ENCODE assay signal across 9 cellular contexts in genomic region chr1:50522943-50523342, GRCh38.
"Had no signal": no experiment of that assay in that cellular context is flagged by ENCODE, and none has a peak within 500 bp of the region (broad histone marks: within the 10 kb centered on the region; RNA-seq: fewer than 3 reads in every experiment).

No MANE protein-coding gene starts in this region.

- H3K9me3 Mint-ChIP-seq: HFFc6 had no signal

- H3K4me1 Mint-ChIP-seq: H9, IgD-negative memory B cell had no signal

- H3K4me3 Mint-ChIP-seq: H9, HFFc6, IgD-negative memory B cell had no signal

- H3K27ac Mint-ChIP-seq: H9, HFFc6, IgD-negative memory B cell had no signal

- H3K27ac ChIP-seq: GM23248, HL-60, KMS-11 had no signal

- H3K27me3 Mint-ChIP-seq: IgD-negative memory B cell had no signal

- DNase-seq: GM23248, GOT3, H9, HCEC 1CT, HFFc6 had no signal

- ATAC-seq: HepG2 had no signal

- H3K4me3 ChIP-seq: GM23248 had no signal
